ENCODE assay signal across 8 cellular contexts in genomic region chr10:112389147-112389822, GRCh38. TPM values are rescaled to one million over a fixed set of nuclear protein-coding genes. Genes with fewer than 3 reads are reported as not detected.
DNase-seq lines count a peak whose midpoint lies in the region; ATAC-seq and TF ChIP-seq lines count a peak whose summit lies in the region.

No MANE protein-coding gene starts in this region.

- peak overlapping the region; percentile 27 for H3K27ac ChIP-seq in angular gyrus (ENCODE audit: low read depth, low read length)
- peak overlapping the region; percentile 63 to 93 for H3K27ac ChIP-seq in left lung
- H3K27ac ChIP-seq in thyroid gland: peak overlapping the region; percentile 25 to 57 (median 50)

- TF ChIP-seq POLR2A in thyroid gland (IDR thresholded peaks at IDR 0.05): no peak

- H3K4me3 ChIP-seq in left lung (no peak overlapping the region), thyroid gland (replicated peaks in 1 of 3) (no peak overlapping the region)

- H3K9me3 ChIP-seq in left lung (no peaks in the 10 kb centered on the region), thyroid gland (no peaks in the 10 kb centered on the region)

- no peaks in the 10 kb centered on the region for H3K36me3 ChIP-seq in left lung
- no peaks in the 10 kb centered on the region for H3K36me3 ChIP-seq in thyroid gland

- intact Hi-C loops in left lung (cut with DNase I): no loop called here
- intact Hi-C loops in thyroid gland (cut with DNase I): no loop called here

- DNase-seq in MV-4-11 (lab: John Stamatoyannopoulos, UW) (peak; percentile 90), left lung (peak in 1 of 2 donors; percentile 63), thyroid gland (peak; percentile 14 to 18), midbrain (lab: John Stamatoyannopoulos, UW) (no peak), GM13977 (ENCODE audit: low spot score) (no peak)

- ATAC-seq in GM18499 (IDR thresholded peaks at IDR 0.05; ENCODE audit: insufficient read depth, unreplicated experiment) (peak; percentile 53), HG02588 (IDR thresholded peaks at IDR 0.05; ENCODE audit: unreplicated experiment) (peak; percentile 62), left lung (peak; percentile 83)

- H3K27me3 ChIP-seq in left lung (no peaks in the 10 kb centered on the region), thyroid gland (no peaks in the 10 kb centered on the region)

- H3K4me1 ChIP-seq in left lung (peaks cover 0 to 75% of the 10 kb centered on the region in 2 donors), thyroid gland (no peaks in the 10 kb centered on the region)

- in situ Hi-C loops in GM13977 (cut with MboI; ENCODE audit: low pct_unique_long_range_greater_than_20kb, low sequenced_read_pairs, unreplicated experiment): no loop called here

- WGBS in thyroid gland, 2 donors: 61 to 64% methylated on average over 8 of the region's 8 CpGs

- TF ChIP-seq CTCF in left lung (IDR thresholded peaks at IDR 0.05): no peak
- no peak for TF ChIP-seq CTCF in thyroid gland (IDR thresholded peaks at IDR 0.05)
- no peak for TF ChIP-seq CTCF in GM13977 (IDR thresholded peaks at IDR 0.05; ENCODE audit: extremely low read depth, insufficient read depth, missing control alignments)

RNA-seq across cellular contexts. Expression of gene ACSL5, which starts 15.4 kb away (rescaled TPM):
- total RNA-seq in left lung (10 to 100 TPM; 68.0 to 82.5 TPM), thyroid gland (10 to 100 TPM in 2 of 4 donors, 1 to 10 TPM in 2; 6.8 to 17.0 (median 10.0) TPM)

RNA-seq across cellular contexts. Expression of gene ZDHHC6, which starts 57.4 kb away (rescaled TPM):
- 10 to 100 TPM; 36.0 to 36.5 TPM for total RNA-seq in left lung
- 10 to 100 TPM; 26.5 to 39.2 (median 34.1) TPM for total RNA-seq in thyroid gland

RNA-seq across cellular contexts. Expression of gene VTI1A, which starts 57.7 kb away (rescaled TPM):
- total RNA-seq in left lung: 10 to 100 TPM; 28.5 to 39.0 TPM
- total RNA-seq in thyroid gland: 10 to 100 TPM; 49.3 to 84.5 (median 61.2) TPM

Comparison
In these comparisons a context has a peak if more than half of its experiments do, and no peak if none do; other contexts are left out.
1. DNase-seq: peak in MV-4-11 (single experiment) and thyroid gland (2 of 2); none in midbrain (single experiment) and GM13977 (single experiment).
2. H3K27ac ChIP-seq: peak in every context shown above with its lines; median percentile 78 in left lung; 50 in thyroid gland; 27 in angular gyrus.
3. Peak in every context shown above with its lines, with median percentiles within 50 percentile points of each other: ATAC-seq.